19 cellular contexts compared by ENCODE assay signal in genomic region chr6:146890644-146891434, GRCh38.
DNase-seq lines count a peak whose midpoint lies in the region; ATAC-seq and TF ChIP-seq lines count a peak whose summit lies in the region.
"Had no signal": no experiment of that assay in that cellular context is flagged by ENCODE, and none has a peak within 500 bp of the region (broad histone marks: within the 10 kb centered on the region; RNA-seq: fewer than 3 reads in every experiment).

No MANE protein-coding gene starts in this region.

- no peak overlapping the region for H3K4me2 ChIP-seq in smooth muscle cell

- intact Hi-C loops in Right ventricle myocardium inferior (cut with DNase I) (no loop called here), right cardiac atrium (cut with DNase I) (no loop called here), lower lobe of right lung (cut with DNase I) (no loop called here), esophagus muscularis mucosa (cut with DNase I) (no loop called here)

- no peak overlapping the region for H3K27ac ChIP-seq in right cardiac atrium (ENCODE audit: low read length)
- H3K27ac ChIP-seq in smooth muscle cell (ENCODE audit: low read depth): no peak overlapping the region
- no peak overlapping the region for H3K27ac ChIP-seq in lower lobe of right lung
- no peak overlapping the region for H3K27ac ChIP-seq in esophagus muscularis mucosa (replicated peaks in 1 of 4)
- H3K27ac ChIP-seq: ascending aorta, prostate gland, stomach had no signal

- no peak overlapping the region for H2AFZ ChIP-seq in smooth muscle cell (ENCODE audit: low read depth)

- in situ Hi-C loops in astrocyte of the spinal cord (cut with HindIII; ENCODE audit: low sequenced_read_pairs): no loop called here

- H3K36me3 ChIP-seq in smooth muscle cell (ENCODE audit: low read depth): no peaks in the 10 kb centered on the region
- no peaks in the 10 kb centered on the region for H3K36me3 ChIP-seq in lower lobe of right lung
- no peaks in the 10 kb centered on the region for H3K36me3 ChIP-seq in esophagus muscularis mucosa
- H3K36me3 ChIP-seq: ascending aorta, prostate gland, stomach had no signal

- TF ChIP-seq CTCF in astrocyte of the spinal cord (IDR thresholded peaks at IDR 0.05; ENCODE audit: low read depth, low read length): peak; percentile 6
- peak; percentile 7 for TF ChIP-seq CTCF in smooth muscle cell (IDR thresholded peaks at IDR 0.05; ENCODE audit: borderline replicate concordance, insufficient read depth, poor library complexity, severe bottlenecking)
- TF ChIP-seq CTCF in lower lobe of right lung (IDR thresholded peaks at IDR 0.05): no peak
- TF ChIP-seq CTCF in esophagus muscularis mucosa (IDR thresholded peaks at IDR 0.05): no peak

- H3K27me3 ChIP-seq in right cardiac atrium (ENCODE audit: control insufficient read depth, insufficient read depth) (no peaks in the 10 kb centered on the region), smooth muscle cell (ENCODE audit: low read depth) (no peaks in the 10 kb centered on the region), lower lobe of right lung (ENCODE audit: low read depth) (no peaks in the 10 kb centered on the region), esophagus muscularis mucosa (no peaks in the 10 kb centered on the region)
- H3K27me3 ChIP-seq: ascending aorta, stomach had no signal

- no peak for TF ChIP-seq POLR2A in esophagus muscularis mucosa (IDR thresholded peaks at IDR 0.05; ENCODE audit: low read depth)

- no peak overlapping the region for H3K9ac ChIP-seq in smooth muscle cell (ENCODE audit: low read depth)

- H3K4me1 ChIP-seq in right cardiac atrium (ENCODE audit: control insufficient read depth, insufficient read depth, low read length): no peaks in the 10 kb centered on the region
- peaks cover 3% of the 10 kb centered on the region for H3K4me1 ChIP-seq in smooth muscle cell (ENCODE audit: low read depth)
- no peaks in the 10 kb centered on the region for H3K4me1 ChIP-seq in lower lobe of right lung
- H3K4me1 ChIP-seq in esophagus muscularis mucosa: peaks cover 0 to 5% (median 0%) of the 10 kb centered on the region in 4 donors
- H3K4me1 ChIP-seq: ascending aorta, prostate gland, stomach had no signal

- no peak overlapping the region for H3K4me3 ChIP-seq in right cardiac atrium (ENCODE audit: low read length)
- no peak overlapping the region for H3K4me3 ChIP-seq in astrocyte of the spinal cord (ENCODE audit: low read depth, low read length)
- H3K4me3 ChIP-seq in smooth muscle cell: no peak overlapping the region
- H3K4me3 ChIP-seq in lower lobe of right lung: no peak overlapping the region
- H3K4me3 ChIP-seq in esophagus muscularis mucosa: no peak overlapping the region
- H3K4me3 ChIP-seq: ascending aorta, prostate gland, stomach had no signal

- 91% methylated on average over 9 of the region's 9 CpGs for WGBS in right cardiac atrium
- 87% methylated on average over 9 of the region's 9 CpGs for WGBS in smooth muscle cell (ENCODE audit: low lambda C conversion rate)
- 94% methylated on average over 9 of the region's 9 CpGs for WGBS in esophagus muscularis mucosa

- ATAC-seq in Right ventricle myocardium inferior: no peak
- no peak for ATAC-seq in right cardiac atrium
- ATAC-seq in lower lobe of right lung: no peak
- ATAC-seq: esophagus mucosa, left ventricle myocardium superior had no signal

- DNase-seq in Right ventricle myocardium inferior (ENCODE audit: missing footprints) (peak; percentile 48), right cardiac atrium (no peak), astrocyte of the spinal cord (ENCODE audit: low read depth, low spot score) (no peak), iPS-NIHi7 (ENCODE audit: extremely low spot score) (peak; percentile 31), smooth muscle cell (lab: John Stamatoyannopoulos, UW; ENCODE audit: unreplicated experiment) (no peak), hippocampal formation (lab: John Stamatoyannopoulos, UW) (no peak), lower lobe of right lung (no peak), esophagus muscularis mucosa (ENCODE audit: extremely low spot score) (no peak)
- DNase-seq: activated CD4-positive, alpha-beta T cell treated with anti-CD3 and anti-CD28 coated beads for 4 hours; activated naive CD4-positive, alpha-beta T cell treated with Interleukin-2 at 50 U/mL for 16 hours; dermis blood vessel endothelial cell; left ventricle myocardium superior; NCI-H1105 treated with DMSO at 0.1 percent for 48 hours; NCI-H345; stomach; T-helper 9 cell had no signal

- no peaks in the 10 kb centered on the region for H4K20me1 ChIP-seq in smooth muscle cell (ENCODE audit: low read depth)

- no peaks in the 10 kb centered on the region for H3K79me2 ChIP-seq in smooth muscle cell (ENCODE audit: low read depth)

- TF ChIP-seq EP300 in esophagus muscularis mucosa (IDR thresholded peaks at IDR 0.05): no peak

- no peaks in the 10 kb centered on the region for H3F3A ChIP-seq in smooth muscle cell (ENCODE audit: low read depth)

- H3K9me3 ChIP-seq in right cardiac atrium (ENCODE audit: control insufficient read depth, low read length) (no peaks in the 10 kb centered on the region), smooth muscle cell (replicated peaks; ENCODE audit: low read depth) (no peaks in the 10 kb centered on the region), lower lobe of right lung (no peaks in the 10 kb centered on the region), esophagus muscularis mucosa (no peaks in the 10 kb centered on the region)
- H3K9me3 ChIP-seq: ascending aorta, prostate gland, stomach had no signal

Comparison
In these comparisons a context has a peak if more than half of its experiments do, and no peak if none do; other contexts are left out.
1. DNase-seq: peak in Right ventricle myocardium inferior (single experiment) and iPS-NIHi7 (single experiment); none in right cardiac atrium (0 of 3), astrocyte of the spinal cord (single experiment), smooth muscle cell (single experiment), hippocampal formation (0 of 2), lower lobe of right lung (single experiment) and esophagus muscularis mucosa (single experiment).
2. CTCF ChIP-seq: peak in astrocyte of the spinal cord (single experiment) and smooth muscle cell (single experiment); none in lower lobe of right lung (single experiment) and esophagus muscularis mucosa (0 of 3).